Comparison of ENCODE assay signal across 24 cellular contexts in the genomic region with DNA sequence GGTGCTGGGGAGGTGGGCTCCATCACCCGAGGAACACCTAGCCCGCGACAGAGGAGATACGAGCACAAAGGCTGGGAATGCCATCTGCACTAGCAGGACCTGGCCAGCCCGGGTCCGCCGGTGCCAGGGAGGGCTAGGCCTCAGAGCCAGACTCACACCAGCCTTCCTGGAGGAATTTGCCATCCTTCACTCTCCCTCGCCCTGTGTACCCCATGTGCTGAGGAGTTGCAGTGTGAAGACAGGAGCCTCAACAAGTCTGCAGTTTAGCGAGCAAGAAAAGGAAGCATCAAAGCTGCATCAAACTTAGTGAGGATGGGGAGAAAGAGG.
A peak's percentile ranks its signal among the peaks of the same experiment; 100 is the strongest.
DNase-seq lines count a peak whose midpoint lies in the region; ATAC-seq, FAIRE-seq and TF ChIP-seq lines count a peak whose summit lies in the region.
"Had no signal": no experiment of that assay in that cellular context is flagged by ENCODE, and none has a peak within 500 bp of the region (broad histone marks: within the 10 kb centered on the region; RNA-seq: fewer than 3 reads in every experiment).

No MANE protein-coding gene starts in this region.

- H3K27ac ChIP-seq in brain microvascular endothelial cell (peak overlapping the region; percentile 71), muscle layer of duodenum (ENCODE audit: low read length) (peak overlapping the region; percentile 34), tibial artery (peak overlapping the region; percentile 70 to 72), upper lobe of right lung (no peak overlapping the region), kidney (ENCODE audit: low read depth in 2 of 2, low read length in 2 of 2) (no peak overlapping the region)
- H3K27ac ChIP-seq: lower lobe of right lung, parathyroid adenoma, VCaP had no signal

- H3K9me3 ChIP-seq in muscle layer of duodenum (ENCODE audit: control insufficient read depth in 1 of 2, low read length in 2 of 2) (no peaks in the 10 kb centered on the region), tibial artery (no peaks in the 10 kb centered on the region), upper lobe of right lung (no peaks in the 10 kb centered on the region), kidney (ENCODE audit: control insufficient read depth in 1 of 2, low read length in 2 of 2) (no peaks in the 10 kb centered on the region)
- H3K9me3 ChIP-seq: lower lobe of right lung had no signal

- DNase-seq in HTR-8/SVneo (ENCODE audit: insufficient read length, low spot score) = no peak
- no peak for DNase-seq in brain microvascular endothelial cell
- no peak for DNase-seq in tibial artery
- DNase-seq in activated CD8-positive, alpha-beta memory T cell treated with anti-CD3 and anti-CD28 coated beads, Interleukin-2, amount 50 U/mL, for 4 hours = no peak
- DNase-seq in upper lobe of right lung = no peak
- DNase-seq in kidney = no peak
- no peak for DNase-seq in OCI-M2 (lab: John Stamatoyannopoulos, UW; ENCODE audit: unreplicated experiment)
- DNase-seq: activated CD4-positive, alpha-beta T cell treated with anti-CD3 and anti-CD28 coated beads, Interleukin-2, amount 50 U/mL, for 1 hour; activated naive CD4-positive, alpha-beta T cell treated with Interleukin-2 at 50 U/mL for 16 hours; AML-193; anterior cingulate cortex; DMS79 treated with DMSO at 0.1 percent for 48 hours; effector memory CD8-positive, alpha-beta T cell; head of caudate nucleus; immature natural killer cell; lower lobe of right lung; naive thymus-derived CD4-positive, alpha-beta T cell; NCI-H2081; NCI-H510A treated with DMSO at 0.1 percent for 48 hours; SHP77; T-helper 17 cell had no signal

- ATAC-seq in upper lobe of right lung = no peak
- ATAC-seq: effector memory CD8-positive, alpha-beta T cell; naive thymus-derived CD4-positive, alpha-beta T cell; T-helper 17 cell had no signal

- H3K36me3 ChIP-seq in brain microvascular endothelial cell (replicated peaks) (no peaks in the 10 kb centered on the region), muscle layer of duodenum (ENCODE audit: control insufficient read depth in 1 of 2, insufficient read depth in 2 of 2, low read length in 2 of 2) (no peaks in the 10 kb centered on the region), tibial artery (no peaks in the 10 kb centered on the region), upper lobe of right lung (no peaks in the 10 kb centered on the region), kidney (ENCODE audit: control insufficient read depth in 1 of 2, insufficient read depth in 2 of 2, low read length in 2 of 2) (no peaks in the 10 kb centered on the region)
- H3K36me3 ChIP-seq: lower lobe of right lung had no signal

- peak; percentile 59 for FAIRE-seq in HTR-8/SVneo (lab: Jason Lieb, UNC)
- no peak for FAIRE-seq in kidney (lab: Jason Lieb, UNC)

- H3K9ac ChIP-seq in kidney (ENCODE audit: low read length in 2 of 2) = no peak overlapping the region
- H3K9ac ChIP-seq: parathyroid adenoma had no signal

- H3K27me3 ChIP-seq in brain microvascular endothelial cell (replicated peaks) (no peaks in the 10 kb centered on the region), muscle layer of duodenum (ENCODE audit: low read depth, low read length) (no peaks in the 10 kb centered on the region), tibial artery (no peaks in the 10 kb centered on the region), upper lobe of right lung (no peaks in the 10 kb centered on the region)

- intact Hi-C loops in tibial artery (cut with DNase I; ENCODE audit: low total_unique reads) = no loop called here
- intact Hi-C loops in upper lobe of right lung (cut with DNase I) = no loop called here
- intact Hi-C loops in kidney (cut with DNase I) = no loop called here

- in situ Hi-C loops in brain microvascular endothelial cell (cut with HindIII; ENCODE audit: low pct_ligation_motif_present, low sequenced_read_pairs) = no loop called here

- H3K4me3 ChIP-seq in brain microvascular endothelial cell (ENCODE audit: low read depth, low read length) = no peak overlapping the region
- no peak overlapping the region for H3K4me3 ChIP-seq in muscle layer of duodenum (ENCODE audit: low read depth in 1 of 2, low read length in 2 of 2)
- H3K4me3 ChIP-seq in tibial artery = no peak overlapping the region
- no peak overlapping the region for H3K4me3 ChIP-seq in upper lobe of right lung
- H3K4me3 ChIP-seq in kidney (ENCODE audit: low read length in 2 of 2) = no peak overlapping the region
- H3K4me3 ChIP-seq: lower lobe of right lung had no signal

- TF ChIP-seq CTCF in brain microvascular endothelial cell (IDR thresholded peaks at IDR 0.05; ENCODE audit: low read depth, low read length, missing control alignments) (no peak), tibial artery (IDR thresholded peaks at IDR 0.05) (no peak), upper lobe of right lung (IDR thresholded peaks at IDR 0.05) (no peak), kidney (IDR thresholded peaks at IDR 0.05; ENCODE audit: borderline replicate concordance, extremely low read depth, insufficient read depth) (no peak)

- H3K4me1 ChIP-seq in muscle layer of duodenum (ENCODE audit: control insufficient read depth in 1 of 2, insufficient read depth in 2 of 2, low read length in 2 of 2) (peaks cover 6 to 12% of the 10 kb centered on the region in 2 donors), tibial artery (peaks cover 0 to 52% (median 28%) of the 10 kb centered on the region in 4 donors), upper lobe of right lung (peaks cover 21% of the 10 kb centered on the region), kidney (ENCODE audit: control insufficient read depth in 1 of 2, insufficient read depth in 1 of 2, low read depth in 1 of 2, low read length in 2 of 2) (peaks cover 4 to 6% of the 10 kb centered on the region in 2 donors)

Comparison
In these comparisons a context has a peak if more than half of its experiments do, and no peak if none do; other contexts are left out.
1. H3K27ac ChIP-seq: peak in brain microvascular endothelial cell (single experiment), muscle layer of duodenum (single experiment) and tibial artery (2 of 2); none in upper lobe of right lung (single experiment) and kidney (0 of 2).